In genomic region chr6:150734235-150734634, GRCh38 we compare ENCODE assay signal across 15 cellular contexts.
"Had no signal": no experiment of that assay in that cellular context is flagged by ENCODE, and none has a peak within 500 bp of the region (broad histone marks: within the 10 kb centered on the region; RNA-seq: fewer than 3 reads in every experiment).

No MANE protein-coding gene starts in this region.

- H3K27ac ChIP-seq: body of pancreas, coronary artery, gastrocnemius medialis, stomach, testis had no signal

- H3K4me3 ChIP-seq: body of pancreas, coronary artery, gastrocnemius medialis, stomach, testis had no signal

- H3K27me3 ChIP-seq: body of pancreas, gastrocnemius medialis, stomach, testis had no signal

- H3K36me3 ChIP-seq: gastrocnemius medialis had no signal

- H3K4me1 ChIP-seq: body of pancreas, gastrocnemius medialis, stomach had no signal

- DNase-seq: activated CD4-positive, CD25-positive, alpha-beta regulatory T cell; activated effector memory CD4-positive, alpha-beta T cell treated with Interleukin-2 at 50 U/mL for 16 hours; activated T-cell treated with anti-CD3 and anti-CD28 coated beads, Interleukin-2, amount 50 U/mL, for 24 hours; amniotic stem cell; body of pancreas; effector CD8-positive, alpha-beta T cell; gastrocnemius medialis; islet precursor cell; left ventricle myocardium superior; mesendoderm; stimulated activated CD4-positive, alpha-beta T cell treated with anti-CD3 and anti-CD28 coated beads, Interleukin-1b, Interleukin-23, amount 100 ng/mL, for 48 hours; stomach; SW 1271; testis had no signal

- H3K9me3 ChIP-seq: body of pancreas, gastrocnemius medialis, stomach, testis had no signal
